Comparison of ENCODE assay signal across 28 cellular contexts in genomic region chr3:190222916-190223315, GRCh38.
"Had no signal": no experiment of that assay in that cellular context is flagged by ENCODE, and none has a peak within 500 bp of the region (broad histone marks: within the 10 kb centered on the region; RNA-seq: fewer than 3 reads in every experiment).

No MANE protein-coding gene starts in this region.

- H3K36me3 ChIP-seq: stomach, suprapubic skin, thoracic aorta, thyroid gland, tibial artery, tibial nerve, transverse colon, upper lobe of left lung, upper lobe of right lung, uterus, vagina had no signal

- H3K9me3 Mint-ChIP-seq: type B pancreatic cell had no signal

- DNase-seq: stimulated activated CD4-positive, alpha-beta T cell treated with anti-CD3 and anti-CD28 coated beads, Interleukin-2, amount 100 ng/mL, for 48 hours; stimulated activated CD4-positive, alpha-beta T cell treated with anti-CD3 and anti-CD28 coated beads, Interleukin-4, amount 100 ng/mL, for 1 hour; stimulated activated CD4-positive, alpha-beta T cell treated with anti-CD3 and anti-CD28 coated beads, Interleukin-4, amount 100 ng/mL, for 24 hours; stimulated activated CD4-positive, alpha-beta T cell treated with anti-CD3 and anti-CD28 coated beads, Interleukin-4, amount 100 ng/mL, for 4 hours; stimulated activated CD8-positive, alpha-beta memory T cell treated with anti-CD3 and anti-CD28 coated beads, Interleukin-4, amount 100 ng/mL, for 48 hours; stimulated activated naive B cell treated with anti-CD40 and anti-IgM and Interleukin-4, amounts not matched to agents 10 μg/mL and 1 μg/mL and 100 μg/mL, for 72 hours; stimulated activated naive CD4-positive, alpha-beta T cell; stimulated activated naive CD4-positive, alpha-beta T cell treated with Interleukin-2 at 50 U/mL for 16 hours; stimulated activated naive CD8-positive, alpha-beta T cell treated with anti-CD3 and anti-CD28 coated beads, Interleukin-15, amount 100 ng/mL, for 72 hours; stimulated activated naive CD8-positive, alpha-beta T cell treated with anti-CD3 and anti-CD28 coated beads, Interleukin-15, Interleukin-2, amounts not matched to agents 100 U/mL and 50 U/mL, for 24 hours; stomach; substantia nigra; testis; thyroid gland; tibial artery; transverse colon; trophoblast cell; upper lobe of left lung; upper lobe of right lung; uterus had no signal

- H3K4me1 ChIP-seq: stomach, suprapubic skin, testis, thyroid gland, tibial artery, transverse colon, upper lobe of left lung, upper lobe of right lung, uterus, vagina had no signal

- H3K27ac ChIP-seq: stomach, suprapubic skin, testis, thoracic aorta, thyroid gland, tibial artery, tibial nerve, transverse colon, upper lobe of left lung, upper lobe of right lung, uterus, vagina had no signal

- H3K4me3 Mint-ChIP-seq: stimulated activated memory B cell treated with anti-CD40 and anti-IgM and Interleukin-4, amounts not matched to agents 10 μg/mL and 1 μg/mL and 100 μg/mL, for 72 hours; stimulated activated naive B cell treated with anti-CD40 and anti-IgM and Interleukin-4, amounts not matched to agents 10 μg/mL and 1 μg/mL and 100 μg/mL, for 72 hours; stimulated activated naive CD8-positive, alpha-beta T cell treated with anti-CD3 and anti-CD28 coated beads, Interleukin-15, amount 100 ng/mL, for 72 hours; stimulated activated naive CD8-positive, alpha-beta T cell treated with anti-CD3 and anti-CD28 coated beads, Interleukin-15, Interleukin-2, amounts not matched to agents 100 ng/mL and 50 ng/mL, for 24 hours; type B pancreatic cell had no signal

- H3K4me1 Mint-ChIP-seq: stimulated activated memory B cell treated with anti-CD40 and anti-IgM and Interleukin-4, amounts not matched to agents 10 μg/mL and 1 μg/mL and 100 μg/mL, for 72 hours; stimulated activated naive B cell treated with anti-CD40 and anti-IgM and Interleukin-4, amounts not matched to agents 10 μg/mL and 1 μg/mL and 100 μg/mL, for 72 hours; stimulated activated naive CD8-positive, alpha-beta T cell treated with anti-CD3 and anti-CD28 coated beads, Interleukin-15, amount 100 ng/mL, for 72 hours had no signal

- H3K36me3 Mint-ChIP-seq: stimulated activated memory B cell treated with anti-CD40 and anti-IgM and Interleukin-4, amounts not matched to agents 10 μg/mL and 1 μg/mL and 100 μg/mL, for 72 hours; stimulated activated naive B cell treated with anti-CD40 and anti-IgM and Interleukin-4, amounts not matched to agents 10 μg/mL and 1 μg/mL and 100 μg/mL, for 72 hours; type B pancreatic cell had no signal

- ATAC-seq: stimulated activated memory B cell treated with anti-CD40 and anti-IgM and Interleukin-4, amounts not matched to agents 10 μg/mL and 1 μg/mL and 100 μg/mL, for 72 hours; stimulated activated naive B cell treated with anti-CD40 and anti-IgM and Interleukin-4, amounts not matched to agents 10 μg/mL and 1 μg/mL and 100 μg/mL, for 72 hours; stimulated activated naive CD8-positive, alpha-beta T cell treated with anti-CD3 and anti-CD28 coated beads, Interleukin-15, amount 100 ng/mL, for 72 hours; stimulated activated naive CD8-positive, alpha-beta T cell treated with anti-CD3 and anti-CD28 coated beads, Interleukin-15, Interleukin-2, amounts not matched to agents 100 U/mL and 50 U/mL, for 24 hours; upper lobe of right lung had no signal

- H3K9me3 ChIP-seq: suprapubic skin, testis, thoracic aorta, thyroid gland, tibial artery, tibial nerve, transverse colon, upper lobe of left lung, upper lobe of right lung, uterus, vagina had no signal

- H3K27me3 ChIP-seq: stomach, suprapubic skin, testis, thyroid gland, tibial artery, tibial nerve, transverse colon, upper lobe of left lung, upper lobe of right lung, uterus, vagina had no signal

- H3K4me3 ChIP-seq: stomach, suprapubic skin, testis, thoracic aorta, thyroid gland, tibial artery, tibial nerve, transverse colon, upper lobe of left lung, upper lobe of right lung, uterus, vagina had no signal

- FAIRE-seq: urothelium cell line had no signal

- H3K27ac Mint-ChIP-seq: stimulated activated memory B cell treated with anti-CD40 and anti-IgM and Interleukin-4, amounts not matched to agents 10 μg/mL and 1 μg/mL and 100 μg/mL, for 72 hours; stimulated activated naive B cell treated with anti-CD40 and anti-IgM and Interleukin-4, amounts not matched to agents 10 μg/mL and 1 μg/mL and 100 μg/mL, for 72 hours; stimulated activated naive CD8-positive, alpha-beta T cell treated with anti-CD3 and anti-CD28 coated beads, Interleukin-15, amount 100 ng/mL, for 72 hours; stimulated activated naive CD8-positive, alpha-beta T cell treated with anti-CD3 and anti-CD28 coated beads, Interleukin-15, Interleukin-2, amounts not matched to agents 100 ng/mL and 50 ng/mL, for 24 hours; type B pancreatic cell had no signal
